ENCODE assay signal across 14 cellular contexts in the genomic region with DNA sequence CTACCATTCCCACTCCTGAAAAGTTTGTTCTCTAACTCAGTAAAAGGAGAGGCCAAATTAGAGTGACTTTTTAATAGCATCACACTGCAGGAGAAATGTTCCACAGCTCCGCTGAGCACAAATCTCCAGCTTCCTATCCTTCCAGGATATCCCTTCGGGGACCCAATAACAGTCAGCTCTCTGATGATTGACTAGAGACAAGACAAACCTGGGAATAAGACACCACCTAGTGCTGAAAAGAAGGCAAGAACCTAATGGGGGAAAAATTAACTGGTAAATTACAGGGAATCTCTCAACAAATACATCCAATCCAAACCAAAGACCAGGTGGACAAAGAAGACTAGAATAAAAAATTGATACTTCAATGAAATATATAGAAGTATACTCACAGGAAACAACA.
DNase-seq lines count a peak whose midpoint lies in the region; ATAC-seq lines count a peak whose summit lies in the region.
"Had no signal": no experiment of that assay in that cellular context is flagged by ENCODE, and none has a peak within 500 bp of the region (broad histone marks: within the 10 kb centered on the region; RNA-seq: fewer than 3 reads in every experiment).

No MANE protein-coding gene starts in this region.

- no peaks in the 10 kb centered on the region for H3K36me3 ChIP-seq in H7 (replicated peaks; ENCODE audit: control insufficient read depth, insufficient read depth, low read length)
- H3K36me3 ChIP-seq: thyroid gland had no signal

- no peaks in the 10 kb centered on the region for H3K27me3 ChIP-seq in H7 (ENCODE audit: control insufficient read depth, insufficient read depth, low read length)
- H3K27me3 ChIP-seq: thyroid gland had no signal

- intact Hi-C loops in left ventricle myocardium superior (cut with micrococcal nuclease): no loop called here

- DNase-seq in COR-L47 (lab: John Stamatoyannopoulos, UW): peak; percentile 1
- DNase-seq in H7: peak; percentile 34
- peak; percentile 41 for DNase-seq in OCI-M1 (lab: John Stamatoyannopoulos, UW)
- DNase-seq in foreskin melanocyte: peak; percentile 17
- DNase-seq in left ventricle myocardium superior: no peak
- DNase-seq in NCI-H510A (lab: John Stamatoyannopoulos, UW): no peak
- no peak for DNase-seq in NCI-H128 (lab: John Stamatoyannopoulos, UW; ENCODE audit: unreplicated experiment)
- DNase-seq: activated effector memory CD4-positive, alpha-beta T cell treated with anti-CD3 and anti-CD28 coated beads, Interleukin-2, amount 50 U/mL, for 16 hours; NCI-H345; stimulated activated CD8-positive, alpha-beta memory T cell treated with anti-CD3 and anti-CD28 coated beads, Interleukin-4, amount 100 ng/mL, for 48 hours; thyroid gland had no signal

- no peak overlapping the region for H3K4me3 ChIP-seq in H7 (ENCODE audit: insufficient read depth, low read depth, low read length)
- H3K4me3 ChIP-seq: thyroid gland had no signal

- ATAC-seq in left ventricle myocardium superior (no peak), GM21786 (IDR thresholded peaks at IDR 0.05; ENCODE audit: unreplicated experiment) (no peak)
- ATAC-seq: natural killer cell treated with Interleukin-12 subunit alpha and Interleukin-12 subunit beta and Interleukin-15 and Interleukin-18, amount 100 ng/mL, for 72 hours; Right ventricle myocardium inferior had no signal

Comparison
In these comparisons a context has a peak if more than half of its experiments do, and no peak if none do; other contexts are left out.
1. DNase-seq: peak in COR-L47 (single experiment), H7 (single experiment), OCI-M1 (single experiment) and foreskin melanocyte (single experiment); none in left ventricle myocardium superior (single experiment), NCI-H510A (single experiment) and NCI-H128 (single experiment).